Comparison of ENCODE assay signal across 8 cellular contexts in genomic region chr16:2467301-2468141, GRCh38. TPM values are rescaled to one million over a fixed set of nuclear protein-coding genes. Genes with fewer than 3 reads are reported as not detected.
A peak's percentile ranks its signal among the peaks of the same experiment; 100 is the strongest.
DNase-seq lines count a peak whose midpoint lies in the region; ATAC-seq and TF ChIP-seq lines count a peak whose summit lies in the region.

No MANE protein-coding gene starts in this region.

- H3K27me3 ChIP-seq in WERI-Rb-1 (ENCODE audit: insufficient read depth, low read depth, severe bottlenecking) (no peaks in the 10 kb centered on the region), foreskin keratinocyte (peaks cover 38% of the 10 kb centered on the region), neural progenitor cell (peaks cover 19% of the 10 kb centered on the region)

- H3K27ac Mint-ChIP-seq in activated naive CD4-positive, alpha-beta T cell treated with anti-CD3 and anti-CD28 coated beads for 36 hours, result no peak overlapping the region
- H3K27ac Mint-ChIP-seq in activated naive CD4-positive, alpha-beta T cell treated with anti-CD3 and anti-CD28 coated beads, Interleukin-2, amount 10 ng/mL, durations not matched to agents 7 days and 5 days, result no peak overlapping the region
- no peak overlapping the region for H3K27ac Mint-ChIP-seq in neural progenitor cell

- H4K20me1 ChIP-seq in neural progenitor cell (ENCODE audit: low read depth), result peaks cover 12% of the 10 kb centered on the region

- TF ChIP-seq CTCF in WERI-Rb-1 (IDR thresholded peaks at IDR 0.05; ENCODE audit: low read depth, low read length) (peak; percentile 8; the same call in 1 of the 2 replicates), foreskin keratinocyte (conservative IDR thresholded peaks at IDR 0.05) (peak; percentile 32), neural progenitor cell (IDR thresholded peaks at IDR 0.05) (peak; percentile 10)

- H3K27me3 Mint-ChIP-seq in activated naive CD4-positive, alpha-beta T cell treated with anti-CD3 and anti-CD28 coated beads for 36 hours (ENCODE audit: low read depth), result peaks cover 32% of the 10 kb centered on the region
- H3K27me3 Mint-ChIP-seq in activated naive CD4-positive, alpha-beta T cell treated with anti-CD3 and anti-CD28 coated beads, Interleukin-2, amount 10 ng/mL, durations not matched to agents 7 days and 5 days, result peaks cover 63% of the 10 kb centered on the region
- H3K27me3 Mint-ChIP-seq in neural progenitor cell (ENCODE audit: insufficient read depth, low read depth), result peaks cover 19% of the 10 kb centered on the region

- peak; percentile 34 for DNase-seq in activated naive CD4-positive, alpha-beta T cell treated with anti-CD3 and anti-CD28 coated beads for 36 hours
- DNase-seq in activated naive CD4-positive, alpha-beta T cell treated with anti-CD3 and anti-CD28 coated beads, Interleukin-2, amount 10 ng/mL, durations not matched to agents 7 days and 5 days, result no peak
- DNase-seq in NCI-H1436 treated with DMSO at 0.1 percent for 48 hours (lab: John Stamatoyannopoulos, UW) (peak; percentile 36), WERI-Rb-1 (peak; percentile 92), foreskin keratinocyte (no peak), neural progenitor cell (ENCODE audit: low spot score) (peak; percentile 84)

- CTCF ChIA-PET in activated naive CD4-positive, alpha-beta T cell treated with anti-CD3 and anti-CD28 coated beads for 36 hours (lab: Charles Lee), result no interaction called here
- CTCF ChIA-PET in activated naive CD4-positive, alpha-beta T cell treated with anti-CD3 and anti-CD28 coated beads, Interleukin-2, amount 10 ng/mL, durations not matched to agents 7 days and 5 days (lab: Charles Lee), result no interaction called here

- peak; percentile 42 for ATAC-seq in foreskin keratinocyte
- no peak for ATAC-seq in GM18858 (IDR thresholded peaks at IDR 0.05; ENCODE audit: unreplicated experiment)
- no peak for ATAC-seq in GM18520 (IDR thresholded peaks at IDR 0.05; ENCODE audit: unreplicated experiment)

- peak overlapping the region; percentile 17 for H2AFZ ChIP-seq in neural progenitor cell (replicated peaks)

- H3K4me3 ChIP-seq in WERI-Rb-1 (ENCODE audit: low read depth, low read length) (peak overlapping the region; percentile 83), neural progenitor cell (peak overlapping the region; percentile 47)

- H3K4me2 ChIP-seq in neural progenitor cell, result peak overlapping the region; percentile 92

- intact Hi-C loops in activated naive CD4-positive, alpha-beta T cell treated with anti-CD3 and anti-CD28 coated beads for 36 hours (cut with micrococcal nuclease), result no loop called here

- no peak overlapping the region for H3K4me3 Mint-ChIP-seq in activated naive CD4-positive, alpha-beta T cell treated with anti-CD3 and anti-CD28 coated beads for 36 hours
- H3K4me3 Mint-ChIP-seq in activated naive CD4-positive, alpha-beta T cell treated with anti-CD3 and anti-CD28 coated beads, Interleukin-2, amount 10 ng/mL, durations not matched to agents 7 days and 5 days, result no peak overlapping the region
- peak overlapping the region; percentile 65 for H3K4me3 Mint-ChIP-seq in neural progenitor cell

- H3K36me3 ChIP-seq in WERI-Rb-1, result peaks cover 32% of the 10 kb centered on the region
- no peaks in the 10 kb centered on the region for H3K36me3 ChIP-seq in neural progenitor cell

- H3K9me3 Mint-ChIP-seq in activated naive CD4-positive, alpha-beta T cell treated with anti-CD3 and anti-CD28 coated beads for 36 hours, result no peaks in the 10 kb centered on the region
- H3K9me3 Mint-ChIP-seq in activated naive CD4-positive, alpha-beta T cell treated with anti-CD3 and anti-CD28 coated beads, Interleukin-2, amount 10 ng/mL, durations not matched to agents 7 days and 5 days, result no peaks in the 10 kb centered on the region
- H3K9me3 Mint-ChIP-seq in neural progenitor cell, result no peaks in the 10 kb centered on the region

- H3K27ac ChIP-seq in WERI-Rb-1, result peak overlapping the region; percentile 100
- peak overlapping the region; percentile 20 for H3K27ac ChIP-seq in foreskin keratinocyte
- H3K27ac ChIP-seq in neural progenitor cell, result no peak overlapping the region

- peaks cover 65% of the 10 kb centered on the region for H3F3A ChIP-seq in neural progenitor cell (ENCODE audit: low read depth)

- peaks cover 10% of the 10 kb centered on the region for H3K4me1 Mint-ChIP-seq in activated naive CD4-positive, alpha-beta T cell treated with anti-CD3 and anti-CD28 coated beads for 36 hours (ENCODE audit: low read depth)
- peaks cover 5% of the 10 kb centered on the region for H3K4me1 Mint-ChIP-seq in activated naive CD4-positive, alpha-beta T cell treated with anti-CD3 and anti-CD28 coated beads, Interleukin-2, amount 10 ng/mL, durations not matched to agents 7 days and 5 days
- H3K4me1 Mint-ChIP-seq in neural progenitor cell, result peaks cover 16% of the 10 kb centered on the region

- H3K79me2 ChIP-seq in neural progenitor cell (ENCODE audit: low read depth), result no peaks in the 10 kb centered on the region

- H3K9me3 ChIP-seq in WERI-Rb-1 (ENCODE audit: severe bottlenecking) (no peaks in the 10 kb centered on the region), neural progenitor cell (ENCODE audit: low read depth) (no peaks in the 10 kb centered on the region)

- H3K4me1 ChIP-seq in foreskin keratinocyte (no peaks in the 10 kb centered on the region), neural progenitor cell (peaks cover 40% of the 10 kb centered on the region)

- no peak overlapping the region for H3K9ac ChIP-seq in neural progenitor cell

- no peaks in the 10 kb centered on the region for H3K36me3 Mint-ChIP-seq in activated naive CD4-positive, alpha-beta T cell treated with anti-CD3 and anti-CD28 coated beads for 36 hours (ENCODE audit: low read depth)
- H3K36me3 Mint-ChIP-seq in activated naive CD4-positive, alpha-beta T cell treated with anti-CD3 and anti-CD28 coated beads, Interleukin-2, amount 10 ng/mL, durations not matched to agents 7 days and 5 days, result no peaks in the 10 kb centered on the region
- peaks cover 3% of the 10 kb centered on the region for H3K36me3 Mint-ChIP-seq in neural progenitor cell

RNA-seq across cellular contexts. Expression of gene NTN3, which starts 3.6 kb away (rescaled TPM):
- not detected for total RNA-seq in activated naive CD4-positive, alpha-beta T cell treated with anti-CD3 and anti-CD28 coated beads for 36 hours
- total RNA-seq in foreskin keratinocyte, result 0.04 and 0.07 TPM in 2 replicates
- not detected in 2 replicates for polyA plus RNA-seq in foreskin keratinocyte
- total RNA-seq in neural progenitor cell (ENCODE audit: low replicate concordance), result 1.7 and 3.6 TPM in 2 replicates

RNA-seq across cellular contexts. Expression of gene TBC1D24, which starts 7.4 kb away (rescaled TPM):
- total RNA-seq in activated naive CD4-positive, alpha-beta T cell treated with anti-CD3 and anti-CD28 coated beads for 36 hours, result 1 to 10 TPM; 8.1 to 8.6 TPM
- total RNA-seq in foreskin keratinocyte, result 7.7 and 7.8 TPM in 2 replicates
- 2.5 and 2.9 TPM in 2 replicates for polyA plus RNA-seq in foreskin keratinocyte
- 8.2 and 11.9 TPM in 2 replicates for total RNA-seq in neural progenitor cell (ENCODE audit: low replicate concordance)

RNA-seq across cellular contexts. Expression of gene TEDC2, which starts 7.6 kb away (rescaled TPM):
- total RNA-seq in activated naive CD4-positive, alpha-beta T cell treated with anti-CD3 and anti-CD28 coated beads for 36 hours, result 10 to 100 TPM; 24.2 to 24.8 TPM
- 17.7 and 19.8 TPM in 2 replicates for total RNA-seq in foreskin keratinocyte
- polyA plus RNA-seq in foreskin keratinocyte, result 21.6 and 22.6 TPM in 2 replicates
- 29.1 and 62.1 TPM in 2 replicates for total RNA-seq in neural progenitor cell (ENCODE audit: low replicate concordance)

RNA-seq across cellular contexts. Expression of gene CCNF, which starts 38.3 kb away (rescaled TPM):
- total RNA-seq in activated naive CD4-positive, alpha-beta T cell treated with anti-CD3 and anti-CD28 coated beads for 36 hours, result 10 to 100 TPM; 73.5 to 74.5 TPM
- 29.1 and 35.7 TPM in 2 replicates for total RNA-seq in foreskin keratinocyte
- polyA plus RNA-seq in foreskin keratinocyte, result 11.5 and 15.6 TPM in 2 replicates
- 41.6 and 67.3 TPM in 2 replicates for total RNA-seq in neural progenitor cell (ENCODE audit: low replicate concordance)

RNA-seq across cellular contexts. Expression of gene ATP6V0C, which starts 46.2 kb away (rescaled TPM):
- total RNA-seq in activated naive CD4-positive, alpha-beta T cell treated with anti-CD3 and anti-CD28 coated beads for 36 hours, result 10 to 100 TPM; 81.9 TPM
- 69.8 and 73.3 TPM in 2 replicates for total RNA-seq in foreskin keratinocyte
- 213 and 228 TPM in 2 replicates for polyA plus RNA-seq in foreskin keratinocyte
- total RNA-seq in neural progenitor cell (ENCODE audit: low replicate concordance), result 11.6 and 44.3 TPM in 2 replicates

Comparison
In these comparisons a context has a peak if more than half of its experiments do, and no peak if none do; other contexts are left out.
1. DNase-seq: peak in activated naive CD4-positive, alpha-beta T cell treated with anti-CD3 and anti-CD28 coated beads for 36 hours (single experiment), NCI-H1436 treated with DMSO at 0.1 percent for 48 hours (single experiment), WERI-Rb-1 (single experiment) and neural progenitor cell (single experiment); none in activated naive CD4-positive, alpha-beta T cell treated with anti-CD3 and anti-CD28 coated beads, Interleukin-2, amount 10 ng/mL, durations not matched to agents 7 days and 5 days (single experiment) and foreskin keratinocyte (0 of 2).
2. Peak in every context shown above with its lines, with median percentiles within 50 percentile points of each other: CTCF ChIP-seq.